In genomic region chr9:33159058-33159759, GRCh38 we compare ENCODE assay signal across 8 cellular contexts. TPM values are rescaled to one million over a fixed set of nuclear protein-coding genes. Genes with fewer than 3 reads are reported as not detected.
DNase-seq lines count a peak whose midpoint lies in the region; ATAC-seq lines count a peak whose summit lies in the region.

No MANE protein-coding gene starts in this region.

- H2AK5ac ChIP-seq in neuronal stem cell (ENCODE audit: low read depth, low read length): no peak overlapping the region

- no peaks in the 10 kb centered on the region for H3K9me3 ChIP-seq in neuronal stem cell (replicated peaks in 1 of 2; ENCODE audit: control insufficient read depth in 2 of 2, insufficient read depth in 1 of 2, low read depth in 1 of 2, low read length in 2 of 2)

- no peaks in the 10 kb centered on the region for H3K36me3 ChIP-seq in neuronal stem cell (replicated peaks in 1 of 2; ENCODE audit: control insufficient read depth in 2 of 2, insufficient read depth in 2 of 2, low read length in 2 of 2)

- no peak overlapping the region for H2BK12ac ChIP-seq in neuronal stem cell (ENCODE audit: low read length)

- H3K9ac ChIP-seq in neuronal stem cell (ENCODE audit: low read depth, low read length, poor library complexity): peak overlapping the region; percentile 61

- DNase-seq in EL (peak; percentile 70), SW480 (ENCODE audit: low spot score) (peak; percentile 79), epithelial cell of prostate (ENCODE audit: low read depth, low spot score) (no peak), neuronal stem cell (ENCODE audit: low spot score) (no peak), NCI-H1105 (lab: John Stamatoyannopoulos, UW) (no peak), ecto neural progenitor cell (ENCODE audit: low spot score) (no peak), GOT3 (lab: John Stamatoyannopoulos, UW) (no peak)

- H3K23ac ChIP-seq in neuronal stem cell (ENCODE audit: low read depth, low read length, poor library complexity): no peak overlapping the region

- no peaks in the 10 kb centered on the region for H3K27me3 ChIP-seq in neuronal stem cell (ENCODE audit: control insufficient read depth in 3 of 3, insufficient read depth in 3 of 3, low read depth in 1 of 3, low read length in 3 of 3)

- no peak overlapping the region for H3K4ac ChIP-seq in neuronal stem cell (ENCODE audit: low read length)

- peaks cover 24 to 46% of the 10 kb centered on the region in 2 donors for H3K4me1 ChIP-seq in neuronal stem cell (ENCODE audit: control insufficient read depth in 2 of 2, insufficient read depth in 1 of 2, low read depth in 1 of 2, low read length in 2 of 2)

- no peak overlapping the region for H2BK120ac ChIP-seq in neuronal stem cell (ENCODE audit: low read depth, low read length)

- no peak overlapping the region for H3K4me2 ChIP-seq in neuronal stem cell (ENCODE audit: insufficient read depth, low read length, poor library complexity, severe bottlenecking)

- no peak overlapping the region for H2BK5ac ChIP-seq in neuronal stem cell (ENCODE audit: low read length)

- H3K18ac ChIP-seq in neuronal stem cell (ENCODE audit: low read length): no peak overlapping the region

- peak overlapping the region; percentile 98 for H3K27ac ChIP-seq in epithelial cell of prostate
- H3K27ac ChIP-seq in neuronal stem cell (replicated peaks; ENCODE audit: low read length): no peak overlapping the region

- no peak overlapping the region for H4K91ac ChIP-seq in neuronal stem cell (ENCODE audit: low read depth, low read length, poor library complexity)

- no peaks in the 10 kb centered on the region for H3K79me1 ChIP-seq in neuronal stem cell (ENCODE audit: low read depth, low read length)

- H2AFZ ChIP-seq in neuronal stem cell (ENCODE audit: low read length): peak overlapping the region; percentile 3

- H3K4me3 ChIP-seq in neuronal stem cell (ENCODE audit: low read length in 2 of 2): peak overlapping the region in 1 of 2 donors; percentile 11

- no peak overlapping the region for H4K8ac ChIP-seq in neuronal stem cell (ENCODE audit: low read depth, low read length)

- no peak overlapping the region for H2BK15ac ChIP-seq in neuronal stem cell (ENCODE audit: low read length)

- H3K14ac ChIP-seq in neuronal stem cell (ENCODE audit: low read length): no peak overlapping the region

- peak; percentile 22 for ATAC-seq in HG02885 (IDR thresholded peaks at IDR 0.05; ENCODE audit: poor library complexity, unreplicated experiment)

- WGBS in neuronal stem cell (ENCODE audit: extremely low coverage in 2 of 2, insufficient read length in 2 of 2, insufficient replicate concordance in 1 of 2), 2 donors: no CpG with 5 or more reads among the region's 7 CpGs

RNA-seq across cellular contexts. Expression of gene B4GALT1, which starts 7.9 kb away (rescaled TPM):
- 13.2 TPM for polyA plus RNA-seq in neuronal stem cell (2013, experiment 1 of 2)
- polyA plus RNA-seq in neuronal stem cell (2013, experiment 2 of 2): 13.0 TPM

Comparison
In these comparisons a context has a peak if more than half of its experiments do, and no peak if none do; other contexts are left out.
1. DNase-seq: peak in EL (single experiment) and SW480 (single experiment); none in epithelial cell of prostate (single experiment), neuronal stem cell (single experiment), NCI-H1105 (single experiment), ecto neural progenitor cell (single experiment) and GOT3 (single experiment).